ENCODE assay signal across 8 cellular contexts in the genomic region with DNA sequence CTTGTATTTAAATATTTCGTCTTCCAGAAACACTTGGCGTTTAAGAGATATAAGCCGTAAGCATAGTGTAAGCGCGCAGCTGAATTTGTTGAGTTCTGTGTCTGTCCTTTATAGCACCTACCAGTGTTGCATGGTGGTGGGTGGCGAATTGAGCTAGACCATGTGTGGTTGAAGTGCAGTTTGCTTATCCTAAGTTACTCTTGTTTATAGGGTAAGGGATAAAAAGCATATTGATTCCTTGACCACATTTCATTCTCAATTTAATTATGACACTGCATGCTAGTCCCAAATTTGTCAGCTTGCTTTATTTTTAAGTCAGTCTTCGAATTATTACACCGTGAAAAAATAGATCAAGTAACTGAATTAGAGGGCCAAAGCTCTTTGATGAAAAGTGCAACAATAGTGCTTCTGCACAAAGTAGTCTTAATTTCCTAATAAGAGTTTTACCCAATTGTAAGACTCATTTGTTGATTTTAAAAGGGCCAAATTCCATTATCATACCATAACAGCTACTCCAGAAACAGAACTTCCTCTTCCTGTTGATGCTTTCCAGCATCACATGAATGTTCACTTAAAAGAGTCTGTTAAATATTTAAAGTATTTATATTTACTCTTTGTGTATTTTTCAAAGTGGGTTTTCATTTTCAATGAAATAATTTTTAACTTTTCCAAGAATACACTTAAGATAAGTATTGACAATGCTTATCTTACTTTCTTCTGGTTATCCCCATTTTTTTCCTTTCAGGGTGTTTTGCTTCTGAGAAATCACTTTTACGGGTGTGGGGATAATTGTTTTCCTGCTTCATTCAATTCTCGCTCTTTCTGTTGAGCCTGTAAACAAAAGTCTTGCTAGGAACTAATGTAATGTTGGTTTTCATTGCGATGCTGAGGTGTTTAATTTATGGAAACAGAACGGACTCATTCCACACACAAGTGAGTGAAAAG. TPM values are rescaled to one million over a fixed set of nuclear protein-coding genes. Genes with fewer than 3 reads are reported as not detected.
DNase-seq lines count a peak whose midpoint lies in the region; ATAC-seq lines count a peak whose summit lies in the region.

No MANE protein-coding gene starts in this region.

- peaks cover 27% of the 10 kb centered on the region for H3K4me1 ChIP-seq in muscle layer of colon (ENCODE audit: insufficient read depth, low read length)

- H3K27ac ChIP-seq in caudate nucleus (ENCODE audit: low read depth, low read length) (peak overlapping the region; percentile 81), muscle layer of colon (ENCODE audit: low read depth, low read length) (peak overlapping the region; percentile 59)

- peak overlapping the region; percentile 94 for H3K9ac ChIP-seq in muscle layer of colon (ENCODE audit: low read length)

- no peaks in the 10 kb centered on the region for H3K36me3 ChIP-seq in muscle layer of colon (ENCODE audit: insufficient read depth, low read length)

- DNase-seq in DMS79 (lab: John Stamatoyannopoulos, UW) (peak; percentile 8), NCI-H1105 treated with DMSO at 0.1 percent for 48 hours (lab: John Stamatoyannopoulos, UW) (peak; percentile 48), caudate nucleus (lab: John Stamatoyannopoulos, UW) (peak in 2 of 61 donors; percentile 2 to 8), activated gamma-delta T cell treated with Interleukin-2 at 50 U/mL for 16 hours (no peak), midbrain (lab: John Stamatoyannopoulos, UW) (no peak), H4 (ENCODE audit: low spot score) (no peak)

- no peak for ATAC-seq in GM21786 (IDR thresholded peaks at IDR 0.05; ENCODE audit: unreplicated experiment)

- H3K4me3 ChIP-seq in muscle layer of colon (ENCODE audit: low read depth in 1 of 2, low read length in 2 of 2): peak overlapping the region; percentile 36 to 97

- H3K9me3 ChIP-seq in muscle layer of colon (ENCODE audit: low read length): no peaks in the 10 kb centered on the region

- H3K27me3 ChIP-seq in muscle layer of colon (ENCODE audit: control insufficient read depth in 1 of 2, insufficient read depth in 2 of 2, low read length in 2 of 2): no peaks in the 10 kb centered on the region

RNA-seq across cellular contexts. Expression of a gene that starts 2.0 kb away (rescaled TPM):
- total RNA-seq in H4 (2014; rRNA removed; shearing (Covaris generic)): 24.1 and 33.9 TPM in 2 replicates

RNA-seq across cellular contexts. Expression of a gene that starts 13.1 kb away (rescaled TPM):
- 5.4 and 6.3 TPM in 2 replicates for total RNA-seq in H4 (2014; rRNA removed; shearing (Covaris generic))

Comparison
In these comparisons a context has a peak if more than half of its experiments do, and no peak if none do; other contexts are left out.
1. DNase-seq: peak in DMS79 (single experiment) and NCI-H1105 treated with DMSO at 0.1 percent for 48 hours (single experiment); none in activated gamma-delta T cell treated with Interleukin-2 at 50 U/mL for 16 hours (single experiment), midbrain (single experiment) and H4 (single experiment).